20 cellular contexts compared by ENCODE assay signal in genomic region chr12:116642101-116642500, GRCh38.
DNase-seq lines count a peak whose midpoint lies in the region; ATAC-seq, FAIRE-seq and TF ChIP-seq lines count a peak whose summit lies in the region.
"Had no signal": no experiment of that assay in that cellular context is flagged by ENCODE, and none has a peak within 500 bp of the region (broad histone marks: within the 10 kb centered on the region; RNA-seq: fewer than 3 reads in every experiment).

No MANE protein-coding gene starts in this region.

- no peak overlapping the region for H3K4me3 ChIP-seq in HL-60 (replicated peaks; ENCODE audit: insufficient read depth, low read length)
- H3K4me3 ChIP-seq: GM12878, Peyer's patch had no signal

- TF ChIP-seq CTCF in HL-60 (IDR thresholded peaks at IDR 0.05; ENCODE audit: insufficient read depth, low read length), result no peak

- DNase-seq in AG08395 (ENCODE audit: low spot score), result peak; percentile 19
- DNase-seq in HL-60 (ENCODE audit: low read depth in 1 of 2, low spot score in 1 of 2), result no peak
- peak; percentile 34 for DNase-seq in NOMO-1 treated with dmso at 0.1 percent for 144 hours (lab: John Stamatoyannopoulos, UW; ENCODE audit: unreplicated experiment)
- no peak for DNase-seq in medulla oblongata (ENCODE audit: extremely low spot score)
- DNase-seq in RKO (ENCODE audit: low spot score), result no peak
- DNase-seq in NCI-H2081 (lab: John Stamatoyannopoulos, UW), result no peak
- DNase-seq: 8988T; CD4-positive, alpha-beta T cell; DMS79; NCI-H1417 treated with DMSO at 0.1 percent for 48 hours; NCI-H2081 treated with DMSO at 0.1 percent for 48 hours; NCI-H2227 treated with DMSO at 0.1 percent for 48 hours; NCI-H526 treated with DMSO at 0.1 percent for 48 hours; Peyer's patch; SHP77 had no signal

- no peak for ATAC-seq in GM21423 (IDR thresholded peaks at IDR 0.05; ENCODE audit: unreplicated experiment)
- ATAC-seq: GM12878 had no signal

- peak overlapping the region; percentile 65 for H3K27ac ChIP-seq in HL-60 (replicated peaks)
- H3K27ac ChIP-seq: Peyer's patch had no signal

- H3K27me3 ChIP-seq in HL-60 (ENCODE audit: insufficient read depth, poor library complexity, severe bottlenecking), result no peaks in the 10 kb centered on the region
- H3K27me3 ChIP-seq: Peyer's patch had no signal

- peak; percentile 74 for FAIRE-seq in endometrium (lab: Jason Lieb, UNC)
- FAIRE-seq: GM12878, GM18507, HTR-8/SVneo had no signal

Comparison
In these comparisons a context has a peak if more than half of its experiments do, and no peak if none do; other contexts are left out.
1. DNase-seq: peak in AG08395 (single experiment) and NOMO-1 treated with dmso at 0.1 percent for 144 hours (single experiment); none in HL-60 (0 of 2), medulla oblongata (single experiment), RKO (single experiment) and NCI-H2081 (0 of 2).